Comparison of ENCODE assay signal across 1 cellular context in the genomic region with DNA sequence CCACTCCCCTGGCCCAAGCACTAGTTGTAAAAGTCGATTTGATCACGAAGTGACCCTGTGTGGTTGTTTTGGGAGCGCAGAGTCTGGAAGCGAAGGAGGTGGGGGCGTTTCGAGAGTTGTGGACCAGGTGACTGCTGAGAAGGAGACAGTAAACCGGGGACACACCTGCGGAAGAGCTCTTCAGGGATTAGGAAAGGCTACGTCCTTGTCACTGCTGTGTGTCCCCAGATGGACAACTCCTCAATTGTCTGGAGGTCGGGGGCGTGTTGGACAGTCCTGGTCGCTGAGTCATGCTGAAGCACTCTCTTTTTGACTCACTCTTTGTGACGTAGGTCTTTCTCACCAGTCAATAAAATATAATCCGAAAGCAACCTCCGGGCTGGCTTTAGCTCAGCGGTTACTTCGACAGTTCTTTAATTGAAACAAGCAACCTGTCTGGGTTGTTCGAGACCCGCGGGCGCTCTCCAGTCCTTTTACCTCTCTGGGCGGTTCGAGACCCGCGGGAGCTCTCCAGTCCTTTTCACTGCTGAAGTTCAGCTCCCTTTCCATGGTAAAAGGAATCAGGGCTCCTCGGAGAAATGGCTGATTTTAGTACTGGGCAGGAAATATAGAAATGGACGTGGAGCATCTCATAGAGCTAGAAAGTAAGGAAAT.
TF ChIP-seq lines count a peak whose summit lies in the region.

No MANE protein-coding gene starts in this region.

TF ChIP-seq in GM12878, 131 proteins besides CTCF, POLR2A, EP300 and RAD21 (continued from another document and continues in another):
- TF ChIP-seq POU2F2 (IDR thresholded peaks at IDR 0.05; ENCODE audit: borderline replicate concordance, low read depth, low read length): peak; percentile 73; the same call in 2 of the 3 replicates
- TF ChIP-seq TARDBP (IDR thresholded peaks at IDR 0.05; ENCODE audit: borderline replicate concordance): peak; percentile 99
- peak; percentile 96; the same call in 1 of the 2 replicates for TF ChIP-seq CBX5 (IDR thresholded peaks at IDR 0.05; ENCODE audit: low read depth)
- peak; percentile 47; the same call in 1 of the 2 replicates for TF ChIP-seq RAD51 (IDR thresholded peaks at IDR 0.05)
- peak; percentile 69 for TF ChIP-seq NFIC (IDR thresholded peaks at IDR 0.05; ENCODE audit: low read depth, low read length)
- peak; percentile 97 for TF ChIP-seq STAT1 (conservative IDR thresholded peaks at IDR 0.05)
- peak; percentile 100 for TF ChIP-seq JUNB (IDR thresholded peaks at IDR 0.05)
- peak; percentile 82 for TF ChIP-seq GATAD2B (conservative IDR thresholded peaks at IDR 0.05; ENCODE audit: low read depth)
- no peak for TF ChIP-seq HDAC2 (IDR thresholded peaks at IDR 0.05)
- TF ChIP-seq NFYA (IDR thresholded peaks at IDR 0.05; ENCODE audit: borderline replicate concordance, low read depth, low read length): no peak
- TF ChIP-seq, protein P1, sequence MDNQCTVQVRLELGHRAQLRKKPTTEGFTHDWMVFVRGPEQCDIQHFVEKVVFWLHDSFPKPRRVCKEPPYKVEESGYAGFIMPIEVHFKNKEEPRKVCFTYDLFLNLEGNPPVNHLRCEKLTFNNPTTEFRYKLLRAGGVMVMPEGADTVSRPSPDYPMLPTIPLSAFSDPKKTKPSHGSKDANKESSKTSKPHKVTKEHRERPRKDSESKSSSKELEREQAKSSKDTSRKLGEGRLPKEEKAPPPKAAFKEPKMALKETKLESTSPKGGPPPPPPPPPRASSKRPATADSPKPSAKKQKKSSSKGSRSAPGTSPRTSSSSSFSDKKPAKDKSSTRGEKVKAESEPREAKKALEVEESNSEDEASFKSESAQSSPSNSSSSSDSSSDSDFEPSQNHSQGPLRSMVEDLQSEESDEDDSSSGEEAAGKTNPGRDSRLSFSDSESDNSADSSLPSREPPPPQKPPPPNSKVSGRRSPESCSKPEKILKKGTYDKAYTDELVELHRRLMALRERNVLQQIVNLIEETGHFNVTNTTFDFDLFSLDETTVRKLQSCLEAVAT (IDR thresholded peaks at IDR 0.05): no peak
- TF ChIP-seq, protein P2, sequence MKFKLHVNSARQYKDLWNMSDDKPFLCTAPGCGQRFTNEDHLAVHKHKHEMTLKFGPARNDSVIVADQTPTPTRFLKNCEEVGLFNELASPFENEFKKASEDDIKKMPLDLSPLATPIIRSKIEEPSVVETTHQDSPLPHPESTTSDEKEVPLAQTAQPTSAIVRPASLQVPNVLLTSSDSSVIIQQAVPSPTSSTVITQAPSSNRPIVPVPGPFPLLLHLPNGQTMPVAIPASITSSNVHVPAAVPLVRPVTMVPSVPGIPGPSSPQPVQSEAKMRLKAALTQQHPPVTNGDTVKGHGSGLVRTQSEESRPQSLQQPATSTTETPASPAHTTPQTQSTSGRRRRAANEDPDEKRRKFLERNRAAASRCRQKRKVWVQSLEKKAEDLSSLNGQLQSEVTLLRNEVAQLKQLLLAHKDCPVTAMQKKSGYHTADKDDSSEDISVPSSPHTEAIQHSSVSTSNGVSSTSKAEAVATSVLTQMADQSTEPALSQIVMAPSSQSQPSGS (IDR thresholded peaks at IDR 0.05; ENCODE audit: low read length): peak; percentile 97
- peak; percentile 49; the same call in 1 of the 2 replicates for TF ChIP-seq FOXK2 (IDR thresholded peaks at IDR 0.05)
- TF ChIP-seq TCF3 (IDR thresholded peaks at IDR 0.05; ENCODE audit: borderline replicate concordance, insufficient read depth, low read depth, low read length): no peak
- no peak; the same call in 1 of the 2 replicates for TF ChIP-seq CHD2 (IDR thresholded peaks at IDR 0.05; ENCODE audit: borderline replicate concordance, low read depth, low read length)
- TF ChIP-seq CREB1 (IDR thresholded peaks at IDR 0.05; ENCODE audit: low read depth): peak; percentile 97
- TF ChIP-seq NFXL1 (IDR thresholded peaks at IDR 0.05; ENCODE audit: borderline replicate concordance): no peak
- peak; percentile 88 for TF ChIP-seq CBFB (IDR thresholded peaks at IDR 0.05; ENCODE audit: low read depth)
- TF ChIP-seq, protein P3, sequence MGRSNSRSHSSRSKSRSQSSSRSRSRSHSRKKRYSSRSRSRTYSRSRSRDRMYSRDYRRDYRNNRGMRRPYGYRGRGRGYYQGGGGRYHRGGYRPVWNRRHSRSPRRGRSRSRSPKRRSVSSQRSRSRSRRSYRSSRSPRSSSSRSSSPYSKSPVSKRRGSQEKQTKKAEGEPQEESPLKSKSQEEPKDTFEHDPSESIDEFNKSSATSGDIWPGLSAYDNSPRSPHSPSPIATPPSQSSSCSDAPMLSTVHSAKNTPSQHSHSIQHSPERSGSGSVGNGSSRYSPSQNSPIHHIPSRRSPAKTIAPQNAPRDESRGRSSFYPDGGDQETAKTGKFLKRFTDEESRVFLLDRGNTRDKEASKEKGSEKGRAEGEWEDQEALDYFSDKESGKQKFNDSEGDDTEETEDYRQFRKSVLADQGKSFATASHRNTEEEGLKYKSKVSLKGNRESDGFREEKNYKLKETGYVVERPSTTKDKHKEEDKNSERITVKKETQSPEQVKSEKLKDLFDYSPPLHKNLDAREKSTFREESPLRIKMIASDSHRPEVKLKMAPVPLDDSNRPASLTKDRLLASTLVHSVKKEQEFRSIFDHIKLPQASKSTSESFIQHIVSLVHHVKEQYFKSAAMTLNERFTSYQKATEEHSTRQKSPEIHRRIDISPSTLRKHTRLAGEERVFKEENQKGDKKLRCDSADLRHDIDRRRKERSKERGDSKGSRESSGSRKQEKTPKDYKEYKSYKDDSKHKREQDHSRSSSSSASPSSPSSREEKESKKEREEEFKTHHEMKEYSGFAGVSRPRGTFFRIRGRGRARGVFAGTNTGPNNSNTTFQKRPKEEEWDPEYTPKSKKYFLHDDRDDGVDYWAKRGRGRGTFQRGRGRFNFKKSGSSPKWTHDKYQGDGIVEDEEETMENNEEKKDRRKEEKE (IDR thresholded peaks at IDR 0.05): no peak
- TF ChIP-seq SUZ12 (IDR thresholded peaks at IDR 0.05; ENCODE audit: unreplicated experiment): no peak
- TF ChIP-seq, protein P4, sequence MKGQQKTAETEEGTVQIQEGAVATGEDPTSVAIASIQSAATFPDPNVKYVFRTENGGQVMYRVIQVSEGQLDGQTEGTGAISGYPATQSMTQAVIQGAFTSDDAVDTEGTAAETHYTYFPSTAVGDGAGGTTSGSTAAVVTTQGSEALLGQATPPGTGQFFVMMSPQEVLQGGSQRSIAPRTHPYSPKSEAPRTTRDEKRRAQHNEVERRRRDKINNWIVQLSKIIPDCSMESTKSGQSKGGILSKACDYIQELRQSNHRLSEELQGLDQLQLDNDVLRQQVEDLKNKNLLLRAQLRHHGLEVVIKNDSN (IDR thresholded peaks at IDR 0.05; ENCODE audit: borderline replicate concordance, extremely low read length, insufficient read depth, low read depth, low read length): no peak
- TF ChIP-seq, protein P5, sequence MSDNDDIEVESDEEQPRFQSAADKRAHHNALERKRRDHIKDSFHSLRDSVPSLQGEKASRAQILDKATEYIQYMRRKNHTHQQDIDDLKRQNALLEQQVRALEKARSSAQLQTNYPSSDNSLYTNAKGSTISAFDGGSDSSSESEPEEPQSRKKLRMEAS (IDR thresholded peaks at IDR 0.05; ENCODE audit: low read depth, low read length): peak; percentile 24; the same call in 1 of the 2 replicates
- TF ChIP-seq, protein P6, sequence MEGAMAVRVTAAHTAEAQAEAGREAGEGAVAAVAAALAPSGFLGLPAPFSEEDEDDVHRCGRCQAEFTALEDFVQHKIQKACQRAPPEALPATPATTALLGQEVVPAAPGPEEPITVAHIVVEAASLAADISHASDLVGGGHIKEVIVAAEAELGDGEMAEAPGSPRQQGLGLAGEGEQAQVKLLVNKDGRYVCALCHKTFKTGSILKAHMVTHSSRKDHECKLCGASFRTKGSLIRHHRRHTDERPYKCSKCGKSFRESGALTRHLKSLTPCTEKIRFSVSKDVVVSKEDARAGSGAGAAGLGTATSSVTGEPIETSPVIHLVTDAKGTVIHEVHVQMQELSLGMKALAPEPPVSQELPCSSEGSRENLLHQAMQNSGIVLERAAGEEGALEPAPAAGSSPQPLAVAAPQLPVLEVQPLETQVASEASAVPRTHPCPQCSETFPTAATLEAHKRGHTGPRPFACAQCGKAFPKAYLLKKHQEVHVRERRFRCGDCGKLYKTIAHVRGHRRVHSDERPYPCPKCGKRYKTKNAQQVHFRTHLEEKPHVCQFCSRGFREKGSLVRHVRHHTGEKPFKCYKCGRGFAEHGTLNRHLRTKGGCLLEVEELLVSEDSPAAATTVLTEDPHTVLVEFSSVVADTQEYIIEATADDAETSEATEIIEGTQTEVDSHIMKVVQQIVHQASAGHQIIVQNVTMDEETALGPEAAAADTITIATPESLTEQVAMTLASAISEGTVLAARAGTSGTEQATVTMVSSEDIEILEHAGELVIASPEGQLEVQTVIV (IDR thresholded peaks at IDR 0.05; ENCODE audit: borderline replicate concordance, partially characterized antibody): no peak
- TF ChIP-seq NRF1 (conservative IDR thresholded peaks at IDR 0.05; ENCODE audit: low read depth, low read length): no peak
- TF ChIP-seq, protein P7, sequence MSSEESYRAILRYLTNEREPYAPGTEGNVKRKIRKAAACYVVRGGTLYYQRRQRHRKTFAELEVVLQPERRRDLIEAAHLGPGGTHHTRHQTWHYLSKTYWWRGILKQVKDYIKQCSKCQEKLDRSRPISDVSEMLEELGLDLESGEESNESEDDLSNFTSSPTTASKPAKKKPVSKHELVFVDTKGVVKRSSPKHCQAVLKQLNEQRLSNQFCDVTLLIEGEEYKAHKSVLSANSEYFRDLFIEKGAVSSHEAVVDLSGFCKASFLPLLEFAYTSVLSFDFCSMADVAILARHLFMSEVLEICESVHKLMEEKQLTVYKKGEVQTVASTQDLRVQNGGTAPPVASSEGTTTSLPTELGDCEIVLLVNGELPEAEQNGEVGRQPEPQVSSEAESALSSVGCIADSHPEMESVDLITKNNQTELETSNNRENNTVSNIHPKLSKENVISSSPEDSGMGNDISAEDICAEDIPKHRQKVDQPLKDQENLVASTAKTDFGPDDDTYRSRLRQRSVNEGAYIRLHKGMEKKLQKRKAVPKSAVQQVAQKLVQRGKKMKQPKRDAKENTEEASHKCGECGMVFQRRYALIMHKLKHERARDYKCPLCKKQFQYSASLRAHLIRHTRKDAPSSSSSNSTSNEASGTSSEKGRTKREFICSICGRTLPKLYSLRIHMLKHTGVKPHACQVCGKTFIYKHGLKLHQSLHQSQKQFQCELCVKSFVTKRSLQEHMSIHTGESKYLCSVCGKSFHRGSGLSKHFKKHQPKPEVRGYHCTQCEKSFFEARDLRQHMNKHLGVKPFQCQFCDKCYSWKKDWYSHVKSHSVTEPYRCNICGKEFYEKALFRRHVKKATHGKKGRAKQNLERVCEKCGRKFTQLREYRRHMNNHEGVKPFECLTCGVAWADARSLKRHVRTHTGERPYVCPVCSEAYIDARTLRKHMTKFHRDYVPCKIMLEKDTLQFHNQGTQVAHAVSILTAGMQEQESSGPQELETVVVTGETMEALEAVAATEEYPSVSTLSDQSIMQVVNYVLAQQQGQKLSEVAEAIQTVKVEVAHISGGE (CRISPR knock-in tag; IDR thresholded peaks at IDR 0.05): no peak
- TF ChIP-seq, protein P8, sequence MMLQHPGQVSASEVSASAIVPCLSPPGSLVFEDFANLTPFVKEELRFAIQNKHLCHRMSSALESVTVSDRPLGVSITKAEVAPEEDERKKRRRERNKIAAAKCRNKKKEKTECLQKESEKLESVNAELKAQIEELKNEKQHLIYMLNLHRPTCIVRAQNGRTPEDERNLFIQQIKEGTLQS (IDR thresholded peaks at IDR 0.05; ENCODE audit: borderline replicate concordance, extremely low read depth, low read depth, low read length): peak; percentile 48; the same call in 1 of the 2 replicates
- no peak for TF ChIP-seq SUPT20H (IDR thresholded peaks at IDR 0.05; ENCODE audit: borderline replicate concordance, control insufficient read depth, low read depth, low read length)
- no peak for TF ChIP-seq BMI1 (IDR thresholded peaks at IDR 0.05; ENCODE audit: borderline replicate concordance)
- 0 out of 2 replicates have a peak, but pooled peaks have one; percentile 72 for TF ChIP-seq ZNF217 (IDR thresholded peaks at IDR 0.05)
- TF ChIP-seq KAT2A (conservative IDR thresholded peaks at IDR 0.05; ENCODE audit: control insufficient read depth, low read depth, low read length): no peak
- TF ChIP-seq, protein P9, sequence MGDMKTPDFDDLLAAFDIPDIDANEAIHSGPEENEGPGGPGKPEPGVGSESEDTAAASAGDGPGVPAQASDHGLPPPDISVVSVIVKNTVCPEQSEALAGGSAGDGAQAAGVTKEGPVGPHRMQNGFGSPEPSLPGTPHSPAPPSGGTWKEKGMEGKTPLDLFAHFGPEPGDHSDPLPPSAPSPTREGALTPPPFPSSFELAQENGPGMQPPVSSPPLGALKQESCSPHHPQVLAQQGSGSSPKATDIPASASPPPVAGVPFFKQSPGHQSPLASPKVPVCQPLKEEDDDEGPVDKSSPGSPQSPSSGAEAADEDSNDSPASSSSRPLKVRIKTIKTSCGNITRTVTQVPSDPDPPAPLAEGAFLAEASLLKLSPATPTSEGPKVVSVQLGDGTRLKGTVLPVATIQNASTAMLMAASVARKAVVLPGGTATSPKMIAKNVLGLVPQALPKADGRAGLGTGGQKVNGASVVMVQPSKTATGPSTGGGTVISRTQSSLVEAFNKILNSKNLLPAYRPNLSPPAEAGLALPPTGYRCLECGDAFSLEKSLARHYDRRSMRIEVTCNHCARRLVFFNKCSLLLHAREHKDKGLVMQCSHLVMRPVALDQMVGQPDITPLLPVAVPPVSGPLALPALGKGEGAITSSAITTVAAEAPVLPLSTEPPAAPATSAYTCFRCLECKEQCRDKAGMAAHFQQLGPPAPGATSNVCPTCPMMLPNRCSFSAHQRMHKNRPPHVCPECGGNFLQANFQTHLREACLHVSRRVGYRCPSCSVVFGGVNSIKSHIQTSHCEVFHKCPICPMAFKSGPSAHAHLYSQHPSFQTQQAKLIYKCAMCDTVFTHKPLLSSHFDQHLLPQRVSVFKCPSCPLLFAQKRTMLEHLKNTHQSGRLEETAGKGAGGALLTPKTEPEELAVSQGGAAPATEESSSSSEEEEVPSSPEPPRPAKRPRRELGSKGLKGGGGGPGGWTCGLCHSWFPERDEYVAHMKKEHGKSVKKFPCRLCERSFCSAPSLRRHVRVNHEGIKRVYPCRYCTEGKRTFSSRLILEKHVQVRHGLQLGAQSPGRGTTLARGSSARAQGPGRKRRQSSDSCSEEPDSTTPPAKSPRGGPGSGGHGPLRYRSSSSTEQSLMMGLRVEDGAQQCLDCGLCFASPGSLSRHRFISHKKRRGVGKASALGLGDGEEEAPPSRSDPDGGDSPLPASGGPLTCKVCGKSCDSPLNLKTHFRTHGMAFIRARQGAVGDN (IDR thresholded peaks at IDR 0.05): peak; percentile 44; the same call in 1 of the 2 replicates
- peak; percentile 97 for TF ChIP-seq NBN (IDR thresholded peaks at IDR 0.05)
- TF ChIP-seq KLF5 (IDR thresholded peaks at IDR 0.05; ENCODE audit: partially characterized antibody): no peak
- TF ChIP-seq, protein P10, sequence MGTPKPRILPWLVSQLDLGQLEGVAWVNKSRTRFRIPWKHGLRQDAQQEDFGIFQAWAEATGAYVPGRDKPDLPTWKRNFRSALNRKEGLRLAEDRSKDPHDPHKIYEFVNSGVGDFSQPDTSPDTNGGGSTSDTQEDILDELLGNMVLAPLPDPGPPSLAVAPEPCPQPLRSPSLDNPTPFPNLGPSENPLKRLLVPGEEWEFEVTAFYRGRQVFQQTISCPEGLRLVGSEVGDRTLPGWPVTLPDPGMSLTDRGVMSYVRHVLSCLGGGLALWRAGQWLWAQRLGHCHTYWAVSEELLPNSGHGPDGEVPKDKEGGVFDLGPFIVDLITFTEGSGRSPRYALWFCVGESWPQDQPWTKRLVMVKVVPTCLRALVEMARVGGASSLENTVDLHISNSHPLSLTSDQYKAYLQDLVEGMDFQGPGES (IDR thresholded peaks at IDR 0.05): no peak
- TF ChIP-seq SMAD5 (IDR thresholded peaks at IDR 0.05; ENCODE audit: low read depth): no peak
